Comparison of ENCODE assay signal across 8 cellular contexts in genomic region chr2:10123281-10123680, GRCh38. TPM values are rescaled to one million over a fixed set of nuclear protein-coding genes. Genes with fewer than 3 reads are reported as not detected.
DNase-seq lines count a peak whose midpoint lies in the region; TF ChIP-seq lines count a peak whose summit lies in the region.

No MANE protein-coding gene starts in this region.

- H3K4me3 ChIP-seq in iPS DF 6.9 (ENCODE audit: low read length) (peak overlapping the region; percentile 72), testis (peak overlapping the region; percentile 54 to 55)

- no peak for TF ChIP-seq CTCF in testis (IDR thresholded peaks at IDR 0.05)

- H3K27me3 ChIP-seq in iPS DF 6.9 (ENCODE audit: control insufficient read depth, insufficient read depth, low read length) (no peaks in the 10 kb centered on the region), testis (no peaks in the 10 kb centered on the region)

- H3K9me3 ChIP-seq in iPS DF 6.9 (ENCODE audit: control insufficient read depth, insufficient read depth, low read length) (no peaks in the 10 kb centered on the region), testis (no peaks in the 10 kb centered on the region)

- H3K36me3 ChIP-seq in iPS DF 6.9 (ENCODE audit: control insufficient read depth, insufficient read depth, low read length) (peaks cover 22% of the 10 kb centered on the region; the same call in 1 of the 2 replicates), testis (ENCODE audit: low read depth, missing control alignments) (no peaks in the 10 kb centered on the region)

- H3K4me3 Mint-ChIP-seq in activated CD4-positive, alpha-beta memory T cell treated with anti-CD3 and anti-CD28 coated beads, Interleukin-2, amount 10 ng/mL, durations not matched to agents 7 days and 5 days = peak overlapping the region; percentile 97

- H3K27ac ChIP-seq in iPS DF 6.9 (ENCODE audit: low read length) (no peak overlapping the region), testis (no peak overlapping the region)

- POLR2A ChIA-PET in activated CD4-positive, alpha-beta memory T cell treated with anti-CD3 and anti-CD28 coated beads, Interleukin-2, amount 10 ng/mL, durations not matched to agents 7 days and 5 days (lab: Charles Lee) = interaction anchor here (0.5 to 13.8 kb wide), 22 partner anchors 8 to 568 kb away, joined by 3 to 126 read pairs (median 4); partner anchors contain the start of genes ADAM17, HPCAL1, KLF11 and NOL10

- peaks cover 68% of the 10 kb centered on the region for H3K4me1 Mint-ChIP-seq in activated CD4-positive, alpha-beta memory T cell treated with anti-CD3 and anti-CD28 coated beads, Interleukin-2, amount 10 ng/mL, durations not matched to agents 7 days and 5 days

- no peaks in the 10 kb centered on the region for H3K9me3 Mint-ChIP-seq in activated CD4-positive, alpha-beta memory T cell treated with anti-CD3 and anti-CD28 coated beads, Interleukin-2, amount 10 ng/mL, durations not matched to agents 7 days and 5 days

- no CpG with 5 or more reads among the region's 18 CpGs for WGBS in iPS DF 6.9 (ENCODE audit: insufficient coverage, insufficient read length)
- 4 to 8% methylated on average over 18 of the region's 18 CpGs for WGBS in testis, 2 donors

- peak; percentile 69 for DNase-seq in activated effector memory CD4-positive, alpha-beta T cell treated with anti-CD3 and anti-CD28 coated beads, Interleukin-2, amount 50 U/mL, for 16 hours
- DNase-seq in activated effector memory CD4-positive, alpha-beta T cell treated with Interleukin-2 at 50 U/mL for 16 hours = no peak
- no peak for DNase-seq in activated CD4-positive, alpha-beta memory T cell treated with anti-CD3 and anti-CD28 coated beads, Interleukin-2, amount 10 ng/mL, durations not matched to agents 7 days and 5 days
- DNase-seq in iPS DF 6.9 (ENCODE audit: low read depth, low spot score) (no peak), testis (no peak), retina (no peak), inferior parietal cortex (ENCODE audit: extremely low spot score) (no peak), anterior cingulate cortex (lab: John Stamatoyannopoulos, UW) (no peak)

- CTCF ChIA-PET in activated CD4-positive, alpha-beta memory T cell treated with anti-CD3 and anti-CD28 coated beads, Interleukin-2, amount 10 ng/mL, durations not matched to agents 7 days and 5 days (lab: Charles Lee) = interaction anchor here (1.1 to 13.7 kb wide), 6 partner anchors 33 to 315 kb away, joined by 3 to 127 read pairs (median 16); partner anchors contain the start of gene HPCAL1

- no peak for TF ChIP-seq POLR2A in testis (IDR thresholded peaks at IDR 0.05)

- no peaks in the 10 kb centered on the region; the same call in 1 of the 2 replicates for H3K4me1 ChIP-seq in iPS DF 6.9 (ENCODE audit: control insufficient read depth, insufficient read depth, low read length)
- H3K4me1 ChIP-seq in testis = peaks cover 9% of the 10 kb centered on the region

- H3K36me3 Mint-ChIP-seq in activated CD4-positive, alpha-beta memory T cell treated with anti-CD3 and anti-CD28 coated beads, Interleukin-2, amount 10 ng/mL, durations not matched to agents 7 days and 5 days (ENCODE audit: low read depth) = peaks cover 70% of the 10 kb centered on the region

- intact Hi-C loops in testis (cut with DNase I; ENCODE audit: low total_unique reads) = loop anchor here (5.0 to 10.0 kb wide), 2 partner anchors 282 to 314 kb away; no protein-coding TSS in a partner anchor

- H3K27me3 Mint-ChIP-seq in activated CD4-positive, alpha-beta memory T cell treated with anti-CD3 and anti-CD28 coated beads, Interleukin-2, amount 10 ng/mL, durations not matched to agents 7 days and 5 days = no peaks in the 10 kb centered on the region

- peak overlapping the region; percentile 95 for H3K27ac Mint-ChIP-seq in activated CD4-positive, alpha-beta memory T cell treated with anti-CD3 and anti-CD28 coated beads, Interleukin-2, amount 10 ng/mL, durations not matched to agents 7 days and 5 days

RNA-seq across cellular contexts. Expression of gene RRM2, which starts 0.7 kb away (rescaled TPM):
- 100 to 1,000 TPM; 546 to 570 TPM for total RNA-seq in activated CD4-positive, alpha-beta memory T cell treated with anti-CD3 and anti-CD28 coated beads, Interleukin-2, amount 10 ng/mL, durations not matched to agents 7 days and 5 days
- 10 to 100 TPM in 1 of 2 donors, 1 to 10 TPM in 1; 7.2 to 18.1 TPM for total RNA-seq in testis
- polyA plus RNA-seq in testis (ENCODE audit: insufficient read depth, low read depth, low replicate concordance) = 14.9 TPM

RNA-seq across cellular contexts. Expression of gene CYS1, which starts 43.1 kb away (rescaled TPM):
- total RNA-seq in activated CD4-positive, alpha-beta memory T cell treated with anti-CD3 and anti-CD28 coated beads, Interleukin-2, amount 10 ng/mL, durations not matched to agents 7 days and 5 days = under 1 TPM; 0.40 to 0.71 TPM
- 1 to 10 TPM; 3.7 to 4.3 TPM for total RNA-seq in testis
- polyA plus RNA-seq in testis (ENCODE audit: insufficient read depth, low read depth, low replicate concordance) = 5.5 TPM

Comparison
In these comparisons a context has a peak if more than half of its experiments do, and no peak if none do; other contexts are left out.
1. RNA of gene RRM2, which starts 0.7 kb away (total RNA-seq): 546 to 570 TPM in activated CD4-positive, alpha-beta memory T cell treated with anti-CD3 and anti-CD28 coated beads, Interleukin-2, amount 10 ng/mL, durations not matched to agents 7 days and 5 days; 7.2 to 18.1 TPM in testis; every median in the first group is over 10 times any median in the second.